22 cellular contexts compared by ENCODE assay signal in genomic region chr7:35437619-35438275, GRCh38.
"Had no signal": no experiment of that assay in that cellular context is flagged by ENCODE, and none has a peak within 500 bp of the region (broad histone marks: within the 10 kb centered on the region; RNA-seq: fewer than 3 reads in every experiment).

No MANE protein-coding gene starts in this region.

- H2AFZ ChIP-seq: hepatocyte, parathyroid adenoma had no signal

- H3K4me1 ChIP-seq: esophagus squamous epithelium, left lung, lower lobe of right lung, parathyroid adenoma, spleen, stomach, thyroid gland had no signal

- H3K4me3 ChIP-seq: esophagus squamous epithelium, hepatocyte, left lung, lower lobe of right lung, skin epidermis, spleen, stomach, thyroid gland had no signal

- H3K27me3 Mint-ChIP-seq: progenitor cell of endocrine pancreas, type B pancreatic cell had no signal

- H3K27ac Mint-ChIP-seq: effector memory CD8-positive, alpha-beta T cell; natural killer cell; progenitor cell of endocrine pancreas; type B pancreatic cell had no signal

- H3K4me2 ChIP-seq: hepatocyte had no signal

- H3K36me3 Mint-ChIP-seq: natural killer cell, type B pancreatic cell had no signal

- H3K79me2 ChIP-seq: hepatocyte, parathyroid adenoma had no signal

- H3K27ac ChIP-seq: esophagus squamous epithelium, hepatocyte, left lung, lower lobe of right lung, neutrophil, parathyroid adenoma, skin epidermis, spleen, stomach, thyroid gland had no signal

- H3K9me3 Mint-ChIP-seq: effector memory CD8-positive, alpha-beta T cell; natural killer cell; type B pancreatic cell had no signal

- DNase-seq: caudate nucleus; cerebellar nuclear complex; cortex of kidney; effector memory CD8-positive, alpha-beta T cell; erythroblast; esophagus squamous epithelium; foreskin melanocyte; kidney; left lung; lower lobe of right lung; natural killer cell; spleen; stimulated activated CD4-positive, alpha-beta T cell treated with anti-CD3 and anti-CD28 coated beads, Interleukin-4, amount 100 ng/mL, for 4 hours; stimulated activated naive CD4-positive, alpha-beta T cell; stomach; thyroid gland had no signal

- H3K36me3 ChIP-seq: esophagus squamous epithelium, left lung, lower lobe of right lung, neutrophil, spleen, stomach, thyroid gland had no signal

- H3K4me1 Mint-ChIP-seq: natural killer cell had no signal

- ATAC-seq: effector memory CD8-positive, alpha-beta T cell; left lung; lower lobe of right lung; natural killer cell had no signal

- H3K9ac ChIP-seq: parathyroid adenoma had no signal

- H3K9me3 ChIP-seq: esophagus squamous epithelium, left lung, lower lobe of right lung, neutrophil, stomach, thyroid gland had no signal

- H3K4me3 Mint-ChIP-seq: effector memory CD8-positive, alpha-beta T cell; natural killer cell; type B pancreatic cell had no signal

- H3K27me3 ChIP-seq: esophagus squamous epithelium, hepatocyte, stomach, thyroid gland had no signal
